ENCODE assay signal across 1 cellular context in genomic region chr19:54179262-54179587, GRCh38.
TF ChIP-seq lines count a peak whose summit lies in the region.

No MANE protein-coding gene starts in this region.

TF ChIP-seq in neural cell, 6 proteins besides CTCF, POLR2A, EP300 and RAD21 (continued from another document):
- TF ChIP-seq, protein P1, sequence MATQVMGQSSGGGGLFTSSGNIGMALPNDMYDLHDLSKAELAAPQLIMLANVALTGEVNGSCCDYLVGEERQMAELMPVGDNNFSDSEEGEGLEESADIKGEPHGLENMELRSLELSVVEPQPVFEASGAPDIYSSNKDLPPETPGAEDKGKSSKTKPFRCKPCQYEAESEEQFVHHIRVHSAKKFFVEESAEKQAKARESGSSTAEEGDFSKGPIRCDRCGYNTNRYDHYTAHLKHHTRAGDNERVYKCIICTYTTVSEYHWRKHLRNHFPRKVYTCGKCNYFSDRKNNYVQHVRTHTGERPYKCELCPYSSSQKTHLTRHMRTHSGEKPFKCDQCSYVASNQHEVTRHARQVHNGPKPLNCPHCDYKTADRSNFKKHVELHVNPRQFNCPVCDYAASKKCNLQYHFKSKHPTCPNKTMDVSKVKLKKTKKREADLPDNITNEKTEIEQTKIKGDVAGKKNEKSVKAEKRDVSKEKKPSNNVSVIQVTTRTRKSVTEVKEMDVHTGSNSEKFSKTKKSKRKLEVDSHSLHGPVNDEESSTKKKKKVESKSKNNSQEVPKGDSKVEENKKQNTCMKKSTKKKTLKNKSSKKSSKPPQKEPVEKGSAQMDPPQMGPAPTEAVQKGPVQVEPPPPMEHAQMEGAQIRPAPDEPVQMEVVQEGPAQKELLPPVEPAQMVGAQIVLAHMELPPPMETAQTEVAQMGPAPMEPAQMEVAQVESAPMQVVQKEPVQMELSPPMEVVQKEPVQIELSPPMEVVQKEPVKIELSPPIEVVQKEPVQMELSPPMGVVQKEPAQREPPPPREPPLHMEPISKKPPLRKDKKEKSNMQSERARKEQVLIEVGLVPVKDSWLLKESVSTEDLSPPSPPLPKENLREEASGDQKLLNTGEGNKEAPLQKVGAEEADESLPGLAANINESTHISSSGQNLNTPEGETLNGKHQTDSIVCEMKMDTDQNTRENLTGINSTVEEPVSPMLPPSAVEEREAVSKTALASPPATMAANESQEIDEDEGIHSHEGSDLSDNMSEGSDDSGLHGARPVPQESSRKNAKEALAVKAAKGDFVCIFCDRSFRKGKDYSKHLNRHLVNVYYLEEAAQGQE (IDR thresholded peaks at IDR 0.05; ENCODE audit: borderline replicate concordance) = peak; percentile 69
TF ChIP-seq in neural cell: peak in this region for 3.
